Comparison of ENCODE assay signal across 9 cellular contexts in genomic region chr6:27279513-27280063, GRCh38. TPM values are rescaled to one million over a fixed set of nuclear protein-coding genes. Genes with fewer than 3 reads are reported as not detected.
DNase-seq lines count a peak whose midpoint lies in the region; ATAC-seq and TF ChIP-seq lines count a peak whose summit lies in the region.
"Had no signal": no experiment of that assay in that cellular context is flagged by ENCODE, and none has a peak within 500 bp of the region (broad histone marks: within the 10 kb centered on the region; RNA-seq: fewer than 3 reads in every experiment).

No MANE protein-coding gene starts in this region.

- ATAC-seq in lower lobe of right lung (no peak), GM18502 (IDR thresholded peaks at IDR 0.05; ENCODE audit: poor library complexity, unreplicated experiment) (no peak)

- H3K36me3 ChIP-seq in lower lobe of right lung: no peaks in the 10 kb centered on the region
- H3K36me3 ChIP-seq: vagina had no signal

- no peak overlapping the region for H3K27ac ChIP-seq in lower lobe of right lung
- H3K27ac ChIP-seq: vagina had no signal

- no peaks in the 10 kb centered on the region for H3K9me3 ChIP-seq in lower lobe of right lung
- H3K9me3 ChIP-seq: vagina had no signal

- peaks cover 24% of the 10 kb centered on the region for H3K27me3 Mint-ChIP-seq in chondrocyte (ENCODE audit: low read depth)
- peaks cover 49% of the 10 kb centered on the region for H3K27me3 Mint-ChIP-seq in osteocyte (ENCODE audit: unreplicated experiment)

- peaks cover 2% of the 10 kb centered on the region for H3K36me3 Mint-ChIP-seq in chondrocyte (ENCODE audit: low read depth)
- H3K36me3 Mint-ChIP-seq in osteocyte (ENCODE audit: unreplicated experiment): no peaks in the 10 kb centered on the region

- no peak overlapping the region for H3K4me3 ChIP-seq in lower lobe of right lung

- no peaks in the 10 kb centered on the region for H3K4me1 ChIP-seq in lower lobe of right lung
- H3K4me1 ChIP-seq: vagina had no signal

- TF ChIP-seq CTCF in chondrocyte (IDR thresholded peaks at IDR 0.05): no peak
- no peak for TF ChIP-seq CTCF in osteocyte (IDR thresholded peaks at IDR 0.05)
- TF ChIP-seq CTCF in lower lobe of right lung (IDR thresholded peaks at IDR 0.05): no peak

- H3K27me3 ChIP-seq in lower lobe of right lung (ENCODE audit: low read depth): peaks cover 97% of the 10 kb centered on the region
- H3K27me3 ChIP-seq: vagina had no signal

- DNase-seq in NCI-H146 (lab: John Stamatoyannopoulos, UW) (peak; percentile 42), NCI-H146 treated with DMSO at 0.1 percent for 48 hours (lab: John Stamatoyannopoulos, UW; ENCODE audit: unreplicated experiment) (no peak), NCI-H345 (lab: John Stamatoyannopoulos, UW) (peak; percentile 54), chondrocyte (ENCODE audit: low spot score) (no peak), osteocyte (ENCODE audit: extremely low spot score, unreplicated experiment) (no peak), lower lobe of right lung (no peak), hippocampal formation (lab: John Stamatoyannopoulos, UW) (no peak)

- peaks cover 24% of the 10 kb centered on the region for H3K4me1 Mint-ChIP-seq in chondrocyte (ENCODE audit: low read depth)
- H3K4me1 Mint-ChIP-seq in osteocyte (ENCODE audit: unreplicated experiment): peaks cover 15% of the 10 kb centered on the region

- intact Hi-C loops in lower lobe of right lung (cut with DNase I): no loop called here

- H3K27ac Mint-ChIP-seq in chondrocyte (ENCODE audit: unreplicated experiment) (no peak overlapping the region), osteocyte (ENCODE audit: unreplicated experiment) (peak overlapping the region; percentile 32)

- H3K9me3 Mint-ChIP-seq in chondrocyte (ENCODE audit: low read depth) (no peaks in the 10 kb centered on the region), osteocyte (ENCODE audit: unreplicated experiment) (peaks cover 5% of the 10 kb centered on the region)

- H3K4me3 Mint-ChIP-seq in chondrocyte (ENCODE audit: unreplicated experiment): peak overlapping the region; percentile 84
- H3K4me3 Mint-ChIP-seq in osteocyte (ENCODE audit: unreplicated experiment): peak overlapping the region; percentile 79

RNA-seq across cellular contexts. Expression of gene PRSS16, which starts 32.1 kb away (rescaled TPM):
- 1.1 to 1.8 TPM (median 1.7 TPM) in 3 replicates for total RNA-seq in chondrocyte
- total RNA-seq in osteocyte: not detected in 2 replicates
- 13.4 TPM for total RNA-seq in lower lobe of right lung

RNA-seq across cellular contexts. Expression of gene POM121L2, which starts 32.5 kb away (rescaled TPM):
- total RNA-seq in chondrocyte: not detected in 3 replicates
- total RNA-seq in osteocyte: not detected in 2 replicates
- total RNA-seq in lower lobe of right lung: not detected
- total RNA-seq: vagina had no signal

Comparison
In these comparisons a context has a peak if more than half of its experiments do, and no peak if none do; other contexts are left out.
1. DNase-seq: peak in NCI-H146 (single experiment) and NCI-H345 (single experiment); none in NCI-H146 treated with DMSO at 0.1 percent for 48 hours (single experiment), chondrocyte (single experiment), osteocyte (single experiment), lower lobe of right lung (single experiment) and hippocampal formation (0 of 2).